ENCODE assay signal across 11 cellular contexts in genomic region chr6:155187994-155188706, GRCh38.
DNase-seq lines count a peak whose midpoint lies in the region; ATAC-seq and TF ChIP-seq lines count a peak whose summit lies in the region.
"Had no signal": no experiment of that assay in that cellular context is flagged by ENCODE, and none has a peak within 500 bp of the region (broad histone marks: within the 10 kb centered on the region; RNA-seq: fewer than 3 reads in every experiment).

No MANE protein-coding gene starts in this region.

- no peak for ATAC-seq in HG03095 (IDR thresholded peaks at IDR 0.05; ENCODE audit: unreplicated experiment)

- intact Hi-C loops in activated naive CD4-positive, alpha-beta T cell treated with anti-CD3 and anti-CD28 coated beads for 36 hours (cut with micrococcal nuclease): loop anchor here (2.0 to 5.0 kb wide), 4 partner anchors 231 to 1209 kb away; partner anchors contain the start of gene SCAF8
- intact Hi-C loops in transverse colon (cut with DNase I; ENCODE audit: low total_unique reads): no loop called here

- 57 to 80% methylated on average over 4 to 13 of the region's 13 CpGs for WGBS in transverse colon (ENCODE audit: low coverage in 1 of 2), 2 donors

- peak overlapping the region; percentile 62 to 73 (median 67) for H3K27ac ChIP-seq in transverse colon

- H3K9me3 Mint-ChIP-seq in activated naive CD4-positive, alpha-beta T cell treated with anti-CD3 and anti-CD28 coated beads, Interleukin-2, amount 10 ng/mL, durations not matched to agents 7 days and 5 days: no peaks in the 10 kb centered on the region
- no peaks in the 10 kb centered on the region for H3K9me3 Mint-ChIP-seq in activated naive CD4-positive, alpha-beta T cell treated with anti-CD3 and anti-CD28 coated beads for 36 hours
- H3K9me3 Mint-ChIP-seq: activated naive CD8-positive, alpha-beta T cell treated with anti-CD3 and anti-CD28 coated beads, Interleukin-2, amount 10 ng/mL, durations not matched to agents 7 days and 5 days had no signal

- no peaks in the 10 kb centered on the region for H3K27me3 ChIP-seq in transverse colon

- TF ChIP-seq POLR2A in transverse colon (IDR thresholded peaks at IDR 0.05): no peak

- no peaks in the 10 kb centered on the region for H3K9me3 ChIP-seq in transverse colon

- no peaks in the 10 kb centered on the region for H3K36me3 ChIP-seq in transverse colon

- in situ Hi-C loops in transverse colon (cut with MboI; ENCODE audit: low pct_ligation_motif_present in 1 of 4, low pct_unique_long_range_greater_than_20kb in 1 of 4, low sequenced_read_pairs in 3 of 4): loop anchor here in 2 of 4 donors (10.0 to 25.0 kb wide), 2 partner anchors 57 to 501 kb away; no protein-coding TSS in a partner anchor

- DNase-seq in activated naive CD4-positive, alpha-beta T cell treated with anti-CD3 and anti-CD28 coated beads, Interleukin-2, amount 10 ng/mL, durations not matched to agents 7 days and 5 days: no peak
- no peak for DNase-seq in activated naive CD4-positive, alpha-beta T cell treated with anti-CD3 and anti-CD28 coated beads for 36 hours
- DNase-seq in astrocyte of the hippocampus (ENCODE audit: low read depth, low spot score) (peak; percentile 34), lung microvascular endothelial cell (ENCODE audit: low read depth in 2 of 2) (peak; percentile 70 to 89), transverse colon (no peak), NCI-H524 (lab: John Stamatoyannopoulos, UW) (no peak)
- no peak for DNase-seq in activated CD4-positive, alpha-beta T cell treated with anti-CD3 and anti-CD28 coated beads for 48 hours
- DNase-seq: activated naive CD8-positive, alpha-beta T cell treated with anti-CD3 and anti-CD28 coated beads, Interleukin-2, amount 10 ng/mL, durations not matched to agents 7 days and 5 days; AML-193; left cardiac atrium had no signal

- peaks cover 0 to 53% (median 22%) of the 10 kb centered on the region in 4 donors for H3K4me1 ChIP-seq in transverse colon

- H3K4me3 Mint-ChIP-seq in activated naive CD4-positive, alpha-beta T cell treated with anti-CD3 and anti-CD28 coated beads, Interleukin-2, amount 10 ng/mL, durations not matched to agents 7 days and 5 days: no peak overlapping the region
- H3K4me3 Mint-ChIP-seq in activated naive CD4-positive, alpha-beta T cell treated with anti-CD3 and anti-CD28 coated beads for 36 hours: no peak overlapping the region
- H3K4me3 Mint-ChIP-seq: activated naive CD8-positive, alpha-beta T cell treated with anti-CD3 and anti-CD28 coated beads, Interleukin-2, amount 10 ng/mL, durations not matched to agents 7 days and 5 days had no signal

- H3K36me3 Mint-ChIP-seq in activated naive CD4-positive, alpha-beta T cell treated with anti-CD3 and anti-CD28 coated beads, Interleukin-2, amount 10 ng/mL, durations not matched to agents 7 days and 5 days: no peaks in the 10 kb centered on the region
- H3K36me3 Mint-ChIP-seq in activated naive CD4-positive, alpha-beta T cell treated with anti-CD3 and anti-CD28 coated beads for 36 hours (ENCODE audit: low read depth): no peaks in the 10 kb centered on the region

- no peak overlapping the region for H3K4me3 ChIP-seq in transverse colon

- peak overlapping the region; percentile 37 for H3K27ac Mint-ChIP-seq in activated naive CD4-positive, alpha-beta T cell treated with anti-CD3 and anti-CD28 coated beads, Interleukin-2, amount 10 ng/mL, durations not matched to agents 7 days and 5 days
- no peak overlapping the region for H3K27ac Mint-ChIP-seq in activated naive CD4-positive, alpha-beta T cell treated with anti-CD3 and anti-CD28 coated beads for 36 hours
- H3K27ac Mint-ChIP-seq: activated naive CD8-positive, alpha-beta T cell treated with anti-CD3 and anti-CD28 coated beads, Interleukin-2, amount 10 ng/mL, durations not matched to agents 7 days and 5 days had no signal

- no peak for TF ChIP-seq EP300 in transverse colon (IDR thresholded peaks at IDR 0.05; ENCODE audit: low read depth)

- H3K4me1 Mint-ChIP-seq in activated naive CD4-positive, alpha-beta T cell treated with anti-CD3 and anti-CD28 coated beads, Interleukin-2, amount 10 ng/mL, durations not matched to agents 7 days and 5 days: peaks cover 35% of the 10 kb centered on the region
- H3K4me1 Mint-ChIP-seq in activated naive CD4-positive, alpha-beta T cell treated with anti-CD3 and anti-CD28 coated beads for 36 hours (ENCODE audit: low read depth): peaks cover 50% of the 10 kb centered on the region

- no peak for TF ChIP-seq CTCF in transverse colon (IDR thresholded peaks at IDR 0.05)

- no peaks in the 10 kb centered on the region for H3K27me3 Mint-ChIP-seq in activated naive CD4-positive, alpha-beta T cell treated with anti-CD3 and anti-CD28 coated beads, Interleukin-2, amount 10 ng/mL, durations not matched to agents 7 days and 5 days
- no peaks in the 10 kb centered on the region for H3K27me3 Mint-ChIP-seq in activated naive CD4-positive, alpha-beta T cell treated with anti-CD3 and anti-CD28 coated beads for 36 hours (ENCODE audit: low read depth)

- CTCF ChIA-PET in activated naive CD4-positive, alpha-beta T cell treated with anti-CD3 and anti-CD28 coated beads, Interleukin-2, amount 10 ng/mL, durations not matched to agents 7 days and 5 days (lab: Charles Lee): no interaction called here
- CTCF ChIA-PET in activated naive CD4-positive, alpha-beta T cell treated with anti-CD3 and anti-CD28 coated beads for 36 hours (lab: Charles Lee): interaction anchor here (1.2 to 1.3 kb wide), 2 partner anchors 9 to 31 kb away, joined by 3 to 4 read pairs; no protein-coding TSS in a partner anchor

Comparison
In these comparisons a context has a peak if more than half of its experiments do, and no peak if none do; other contexts are left out.
1. DNase-seq: peak in astrocyte of the hippocampus (single experiment) and lung microvascular endothelial cell (2 of 2); none in activated naive CD4-positive, alpha-beta T cell treated with anti-CD3 and anti-CD28 coated beads, Interleukin-2, amount 10 ng/mL, durations not matched to agents 7 days and 5 days (single experiment), activated naive CD4-positive, alpha-beta T cell treated with anti-CD3 and anti-CD28 coated beads for 36 hours (single experiment), transverse colon (single experiment), NCI-H524 (0 of 2) and activated CD4-positive, alpha-beta T cell treated with anti-CD3 and anti-CD28 coated beads for 48 hours (single experiment).